1 cellular context compared by ENCODE assay signal in genomic region chr10:73097305-73097670, GRCh38.
TF ChIP-seq lines count a peak whose summit lies in the region.

No MANE protein-coding gene starts in this region.

TF ChIP-seq in K562, 482 proteins besides CTCF, POLR2A, EP300 and RAD21 (continued from another document and continues in another):
- TF ChIP-seq IRF9 (tag; IDR thresholded peaks at IDR 0.05) (no peak), EWSR1 (IDR thresholded peaks at IDR 0.05; ENCODE audit: borderline replicate concordance, low read depth, partially characterized antibody) (no peak), ZNF445 (CRISPR knock-in tag; IDR thresholded peaks at IDR 0.05; ENCODE audit: low read depth) (no peak), SP2 (IDR thresholded peaks at IDR 0.05; ENCODE audit: extremely low read depth, low read depth, low read length, poor library complexity, severe bottlenecking) (no peak), KLF1 (tag; IDR thresholded peaks at IDR 0.05) (no peak), NR4A1 (CRISPR knock-in tag; IDR thresholded peaks at IDR 0.05) (no peak), NR4A1 (tag; IDR thresholded peaks at IDR 0.05) (0 out of 2 replicates have a peak, but pooled peaks have one; percentile 3), ZNF24 (IDR thresholded peaks at IDR 0.05) (no peak), ZNF518B (CRISPR knock-in tag; IDR thresholded peaks at IDR 0.05) (no peak), TOE1 (IDR thresholded peaks at IDR 0.05; ENCODE audit: borderline replicate concordance) (no peak), TOE1 (CRISPR knock-in tag; IDR thresholded peaks at IDR 0.05; ENCODE audit: borderline replicate concordance, low read depth) (no peak), BCOR (IDR thresholded peaks at IDR 0.05) (no peak), BRF1 (IDR thresholded peaks at IDR 0.05; ENCODE audit: borderline replicate concordance, extremely low read depth, insufficient read length) (no peak), PHB (CRISPR knock-in tag; IDR thresholded peaks at IDR 0.05) (no peak), NR0B1 (IDR thresholded peaks at IDR 0.05; ENCODE audit: partially characterized antibody) (no peak), ZBTB17 (CRISPR knock-in tag; IDR thresholded peaks at IDR 0.05) (no peak), ZNF57 (CRISPR knock-in tag; IDR thresholded peaks at IDR 0.05) (0 out of 2 replicates have a peak, but pooled peaks have one; percentile 4), MTA1 (IDR thresholded peaks at IDR 0.05; ENCODE audit: borderline replicate concordance) (no peak), U2AF2 (optimal IDR thresholded peaks at IDR 0.05; ENCODE audit: low read depth, low read length) (no peak), ZNF174 (CRISPR knock-in tag; IDR thresholded peaks at IDR 0.05) (no peak), ZEB2 (IDR thresholded peaks at IDR 0.05) (peak; percentile 31), TFE3 (CRISPR knock-in tag; IDR thresholded peaks at IDR 0.05) (no peak), ZNF639 (CRISPR knock-in tag; conservative IDR thresholded peaks at IDR 0.05 in 1 of 2, IDR thresholded peaks at IDR 0.05 in 1 of 2) (peak in 1 of 2 experiments; percentile 55; a peak in 1 of 4 replicates), ZZZ3 (IDR thresholded peaks at IDR 0.05) (0 out of 2 replicates have a peak, but pooled peaks have one; percentile 37), GTF2F1 (IDR thresholded peaks at IDR 0.05; ENCODE audit: low read depth, low read length) (no peak), KLF6 (CRISPR knock-in tag; IDR thresholded peaks at IDR 0.05; ENCODE audit: borderline replicate concordance) (no peak), RBBP5 (IDR thresholded peaks at IDR 0.05; ENCODE audit: borderline replicate concordance, insufficient read depth, low read length, poor library complexity, severe bottlenecking) (no peak), CCNT2 (IDR thresholded peaks at IDR 0.05; ENCODE audit: borderline replicate concordance, extremely low read depth, insufficient read length, low read depth, low read length) (no peak), ELK3 (CRISPR knock-in tag; IDR thresholded peaks at IDR 0.05) (no peak), SMARCE1 (IDR thresholded peaks at IDR 0.05) (peak; percentile 20; the same call in 1 of the 2 replicates), SMARCA5 (IDR thresholded peaks at IDR 0.05) (0 out of 2 replicates have a peak, but pooled peaks have one; percentile 36), ZBTB40 (IDR thresholded peaks at IDR 0.05) (peak; percentile 49; the same call in 1 of the 2 replicates), ZBTB40 (CRISPR knock-in tag; IDR thresholded peaks at IDR 0.05) (no peak), CBX2 (IDR thresholded peaks at IDR 0.05; ENCODE audit: insufficient read depth, low read length, poor library complexity, severe bottlenecking) (no peak), ZNF41 (CRISPR knock-in tag; conservative IDR thresholded peaks at IDR 0.05) (0 out of 2 replicates have a peak, but pooled peaks have one; percentile 40), EZH2 (IDR thresholded peaks at IDR 0.05; ENCODE audit: borderline replicate concordance, low read depth, low read length) (no peak), ZNF589 (CRISPR knock-in tag; IDR thresholded peaks at IDR 0.05; ENCODE audit: low read depth) (no peak), ZNF175 (CRISPR knock-in tag; IDR thresholded peaks at IDR 0.05; ENCODE audit: low read depth) (no peak), NR2C1 (IDR thresholded peaks at IDR 0.05) (0 out of 2 replicates have a peak, but pooled peaks have one; percentile 18), NR2C1 (tag; IDR thresholded peaks at IDR 0.05) (no peak)
